ENCODE assay signal across 24 cellular contexts in genomic region chr1:226158983-226159382, GRCh38.
"Had no signal": no experiment of that assay in that cellular context is flagged by ENCODE, and none has a peak within 500 bp of the region (broad histone marks: within the 10 kb centered on the region; RNA-seq: fewer than 3 reads in every experiment).

No MANE protein-coding gene starts in this region.

- H3K4me1 ChIP-seq: neural progenitor cell had no signal

- H3K4me3 ChIP-seq: heart left ventricle, mucosa of descending colon, neural progenitor cell, thoracic aorta, upper lobe of left lung had no signal

- H3K4me1 Mint-ChIP-seq: neural progenitor cell had no signal

- H3K27me3 Mint-ChIP-seq: activated naive CD4-positive, alpha-beta T cell treated with anti-CD3 and anti-CD28 coated beads, Interleukin-2, amount 10 ng/mL, durations not matched to agents 7 days and 5 days; T-cell had no signal

- H3K9ac ChIP-seq: neural progenitor cell had no signal

- H3K27ac ChIP-seq: epithelial cell of prostate, heart left ventricle, neural progenitor cell, thoracic aorta, upper lobe of left lung, WERI-Rb-1 had no signal

- H3K4me3 Mint-ChIP-seq: activated naive CD4-positive, alpha-beta T cell treated with anti-CD3 and anti-CD28 coated beads, Interleukin-2, amount 10 ng/mL, durations not matched to agents 7 days and 5 days; activated T-cell treated with anti-CD3 and anti-CD28 coated beads, Interleukin-2, amount 50 U/mL, for 72 hours; neural progenitor cell; T-cell; T-helper 2 cell treated with Interferon-gamma antibody and Interleukin-4, amounts not matched to agents 5 μg/mL and 100 μg/mL, for 36 hours had no signal

- H3K27ac Mint-ChIP-seq: activated T-cell treated with anti-CD3 and anti-CD28 coated beads, Interleukin-2, amount 50 U/mL, for 72 hours; neural progenitor cell; T-helper 2 cell treated with Interferon-gamma antibody and Interleukin-4, amounts not matched to agents 5 μg/mL and 100 μg/mL, for 36 hours had no signal

- H3K9me3 ChIP-seq: heart left ventricle, mucosa of descending colon, thoracic aorta, upper lobe of left lung had no signal

- H3K4me2 ChIP-seq: neural progenitor cell had no signal

- DNase-seq: activated CD4-positive, alpha-beta T cell treated with anti-CD3 and anti-CD28 coated beads for 1 hour; activated CD4-positive, alpha-beta T cell treated with anti-CD3 and anti-CD28 coated beads, Interleukin-2, amount 50 U/mL, for 4 hours; activated effector memory CD4-positive, alpha-beta T cell treated with Interleukin-2 at 50 U/mL for 16 hours; activated naive CD4-positive, alpha-beta T cell treated with anti-CD3 and anti-CD28 coated beads, Interleukin-2, amount 10 ng/mL, durations not matched to agents 7 days and 5 days; activated T-cell treated with anti-CD3 and anti-CD28 coated beads, Interleukin-2, amount 50 U/mL, for 72 hours; amygdala; cerebellar nuclear complex; cortex of kidney; heart left ventricle; islet precursor cell; left colon; mesenchymal stem cell; mucosa of descending colon; small intestine; stimulated activated CD4-positive, alpha-beta T cell treated with anti-CD3 and anti-CD28 coated beads, Interleukin-2, amount 100 ng/mL, for 24 hours; stimulated activated naive CD4-positive, alpha-beta T cell; T-cell; upper lobe of left lung; WERI-Rb-1 had no signal

- ATAC-seq: activated T-cell treated with anti-CD3 and anti-CD28 coated beads, Interleukin-2, amount 50 U/mL, for 72 hours; heart left ventricle; left colon; sciatic nerve; T-cell had no signal

- H3K9me3 Mint-ChIP-seq: activated naive CD4-positive, alpha-beta T cell treated with anti-CD3 and anti-CD28 coated beads, Interleukin-2, amount 10 ng/mL, durations not matched to agents 7 days and 5 days; activated T-cell treated with anti-CD3 and anti-CD28 coated beads, Interleukin-2, amount 50 U/mL, for 72 hours; neural progenitor cell; T-cell; T-helper 2 cell treated with Interferon-gamma antibody and Interleukin-4, amounts not matched to agents 5 μg/mL and 100 μg/mL, for 36 hours had no signal

- H3K27me3 ChIP-seq: heart left ventricle, neural progenitor cell, upper lobe of left lung had no signal

- H2AFZ ChIP-seq: neural progenitor cell had no signal
